ENCODE assay signal across 27 cellular contexts in genomic region chr5:66718374-66718977, GRCh38.
DNase-seq lines count a peak whose midpoint lies in the region; ATAC-seq and TF ChIP-seq lines count a peak whose summit lies in the region.
"Had no signal": no experiment of that assay in that cellular context is flagged by ENCODE, and none has a peak within 500 bp of the region (broad histone marks: within the 10 kb centered on the region; RNA-seq: fewer than 3 reads in every experiment).

No MANE protein-coding gene starts in this region.

- peak; percentile 35 to 55 for DNase-seq in NOMO-1 (lab: John Stamatoyannopoulos, UW; ENCODE audit: unreplicated experiment in 2 of 2)
- no peak for DNase-seq in NOMO-1 treated with dmso at 0.1 percent for 144 hours (lab: John Stamatoyannopoulos, UW; ENCODE audit: unreplicated experiment)
- DNase-seq in SKM-1 treated with dmso at 0.1 percent for 144 hours (lab: John Stamatoyannopoulos, UW; ENCODE audit: unreplicated experiment), result peak; percentile 72
- DNase-seq in foreskin keratinocyte, result peak; percentile 25 to 73
- DNase-seq in nucleus accumbens (lab: John Stamatoyannopoulos, UW), result no peak
- DNase-seq in stimulated activated CD4-positive, alpha-beta T cell treated with anti-CD3 and anti-CD28 coated beads, Interleukin-4, amount 100 ng/mL, for 1 hour, result no peak
- no peak for DNase-seq in NCI-H1694 (lab: John Stamatoyannopoulos, UW)
- DNase-seq: 8988T; activated CD4-positive, alpha-beta T cell treated with anti-CD3 and anti-CD28 coated beads, Interleukin-2, amount 50 U/mL, for 48 hours; activated CD8-positive, alpha-beta memory T cell treated with anti-CD3 and anti-CD28 coated beads, Interleukin-2, amount 50 U/mL, for 48 hours; anterior cingulate cortex; caudate nucleus; CD8-positive, alpha-beta T cell; immature natural killer cell; NCI-H1436; NCI-H510A; RPMI8226; stimulated activated CD8-positive, alpha-beta memory T cell treated with anti-CD3 and anti-CD28 coated beads, Interleukin-4, amount 100 ng/mL, for 48 hours; T-helper 9 cell; transverse colon had no signal

- no peaks in the 10 kb centered on the region for H3K4me1 ChIP-seq in foreskin keratinocyte
- H3K4me1 ChIP-seq: transverse colon had no signal

- no peak overlapping the region for H3K27ac Mint-ChIP-seq in stimulated activated memory B cell treated with anti-CD40 and anti-IgM and Interleukin-4, amounts not matched to agents 10 μg/mL and 1 μg/mL and 100 μg/mL, for 72 hours
- H3K27ac Mint-ChIP-seq: activated naive CD4-positive, alpha-beta T cell treated with anti-CD3 and anti-CD28 coated beads, Interleukin-2, amount 50 U/mL, for 24 hours; activated T-helper 17 cell treated with anti-CD3 and anti-CD28 coated beads, Interleukin-2, amount 50 U/mL, for 72 hours; CD8-positive, alpha-beta T cell; immature natural killer cell had no signal

- peaks cover 22% of the 10 kb centered on the region for H3K4me1 Mint-ChIP-seq in stimulated activated memory B cell treated with anti-CD40 and anti-IgM and Interleukin-4, amounts not matched to agents 10 μg/mL and 1 μg/mL and 100 μg/mL, for 72 hours
- H3K4me1 Mint-ChIP-seq: activated naive CD4-positive, alpha-beta T cell treated with anti-CD3 and anti-CD28 coated beads, Interleukin-2, amount 50 U/mL, for 24 hours; activated T-helper 17 cell treated with anti-CD3 and anti-CD28 coated beads, Interleukin-2, amount 50 U/mL, for 72 hours; immature natural killer cell had no signal

- peaks cover 8% of the 10 kb centered on the region for H3K36me3 Mint-ChIP-seq in stimulated activated memory B cell treated with anti-CD40 and anti-IgM and Interleukin-4, amounts not matched to agents 10 μg/mL and 1 μg/mL and 100 μg/mL, for 72 hours
- H3K36me3 Mint-ChIP-seq: activated naive CD4-positive, alpha-beta T cell treated with anti-CD3 and anti-CD28 coated beads, Interleukin-2, amount 50 U/mL, for 24 hours; CD8-positive, alpha-beta T cell; immature natural killer cell had no signal

- H3K4me3 Mint-ChIP-seq in stimulated activated memory B cell treated with anti-CD40 and anti-IgM and Interleukin-4, amounts not matched to agents 10 μg/mL and 1 μg/mL and 100 μg/mL, for 72 hours, result no peak overlapping the region
- H3K4me3 Mint-ChIP-seq: activated naive CD4-positive, alpha-beta T cell treated with anti-CD3 and anti-CD28 coated beads, Interleukin-2, amount 50 U/mL, for 24 hours; activated T-helper 17 cell treated with anti-CD3 and anti-CD28 coated beads, Interleukin-2, amount 50 U/mL, for 72 hours; CD8-positive, alpha-beta T cell; immature natural killer cell; neural crest cell had no signal

- H3K9me3 Mint-ChIP-seq in stimulated activated memory B cell treated with anti-CD40 and anti-IgM and Interleukin-4, amounts not matched to agents 10 μg/mL and 1 μg/mL and 100 μg/mL, for 72 hours, result no peaks in the 10 kb centered on the region
- H3K9me3 Mint-ChIP-seq: activated naive CD4-positive, alpha-beta T cell treated with anti-CD3 and anti-CD28 coated beads, Interleukin-2, amount 50 U/mL, for 24 hours; activated T-helper 17 cell treated with anti-CD3 and anti-CD28 coated beads, Interleukin-2, amount 50 U/mL, for 72 hours; CD8-positive, alpha-beta T cell; neural crest cell had no signal

- no peak for TF ChIP-seq CTCF in foreskin keratinocyte (conservative IDR thresholded peaks at IDR 0.05)

- ATAC-seq in foreskin keratinocyte, result no peak
- peak; percentile 51 for ATAC-seq in stimulated activated memory B cell treated with anti-CD40 and anti-IgM and Interleukin-4, amounts not matched to agents 10 μg/mL and 1 μg/mL and 100 μg/mL, for 72 hours
- ATAC-seq: activated T-helper 17 cell treated with anti-CD3 and anti-CD28 coated beads, Interleukin-2, amount 50 U/mL, for 72 hours; CD8-positive, alpha-beta T cell; HCT116; SK-N-SH treated with all-trans-retinoic acid at 6 μM for 48 hours had no signal

- H3K27me3 ChIP-seq in foreskin keratinocyte, result peaks cover 7% of the 10 kb centered on the region
- H3K27me3 ChIP-seq: hepatocyte, transverse colon had no signal

- H3K27ac ChIP-seq in foreskin keratinocyte, result no peak overlapping the region
- H3K27ac ChIP-seq: hepatocyte, transverse colon had no signal

- H3K27me3 Mint-ChIP-seq in stimulated activated memory B cell treated with anti-CD40 and anti-IgM and Interleukin-4, amounts not matched to agents 10 μg/mL and 1 μg/mL and 100 μg/mL, for 72 hours, result no peaks in the 10 kb centered on the region

Comparison
In these comparisons a context has a peak if more than half of its experiments do, and no peak if none do; other contexts are left out.
1. DNase-seq: peak in NOMO-1 (2 of 2), SKM-1 treated with dmso at 0.1 percent for 144 hours (single experiment) and foreskin keratinocyte (2 of 2); none in NOMO-1 treated with dmso at 0.1 percent for 144 hours (single experiment), nucleus accumbens (0 of 56), stimulated activated CD4-positive, alpha-beta T cell treated with anti-CD3 and anti-CD28 coated beads, Interleukin-4, amount 100 ng/mL, for 1 hour (single experiment) and NCI-H1694 (single experiment).